8 cellular contexts compared by ENCODE assay signal in the genomic region with DNA sequence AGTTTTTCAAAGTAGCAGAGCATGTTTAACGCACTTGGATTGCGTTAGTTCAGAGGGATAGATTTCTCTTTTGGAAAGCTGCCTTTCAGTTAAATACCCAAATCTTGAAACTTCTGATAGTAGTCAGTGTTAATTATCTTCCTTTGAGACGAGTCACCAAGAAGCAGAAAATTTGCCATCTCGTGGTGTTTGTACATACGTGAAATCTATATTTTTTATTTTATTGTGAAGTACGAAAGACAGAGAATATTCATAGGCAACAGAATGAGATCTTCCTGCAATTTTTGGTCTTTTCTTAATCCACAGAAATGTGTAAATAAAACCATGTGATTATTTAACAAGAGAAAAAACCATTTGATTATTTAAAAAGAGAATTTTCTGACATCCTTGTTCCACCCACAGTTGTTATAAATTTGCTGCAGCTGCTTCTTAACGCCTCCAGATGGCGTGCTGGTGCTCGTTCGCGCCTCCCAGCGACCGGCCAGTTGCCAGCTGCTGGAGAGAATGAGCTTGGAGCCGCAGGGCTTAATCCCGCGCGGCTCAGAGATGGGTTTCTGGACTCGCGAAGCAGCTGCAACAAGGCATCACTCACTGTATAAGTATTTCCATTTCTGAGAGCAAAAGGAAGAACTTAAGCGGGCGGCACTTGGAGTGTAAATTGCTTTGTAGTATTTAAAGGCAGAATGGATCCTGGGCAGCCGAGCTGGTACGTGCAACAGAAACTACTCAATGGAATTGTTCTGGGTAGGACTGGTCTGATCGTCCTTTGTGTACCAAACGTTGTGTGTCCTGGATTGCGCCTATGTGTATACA. TPM values are rescaled to one million over a fixed set of nuclear protein-coding genes. Genes with fewer than 3 reads are reported as not detected.
DNase-seq lines count a peak whose midpoint lies in the region; ATAC-seq and TF ChIP-seq lines count a peak whose summit lies in the region.

No MANE protein-coding gene starts in this region.

- no peaks in the 10 kb centered on the region for H3K9me2 ChIP-seq in SU-DHL-6 (replicated peaks; ENCODE audit: insufficient read depth, low read length)

- TF ChIP-seq EP300 in stomach (IDR thresholded peaks at IDR 0.05): no peak

- H3F3A ChIP-seq in SU-DHL-6 (ENCODE audit: insufficient read depth): no peaks in the 10 kb centered on the region

- no peaks in the 10 kb centered on the region for H4K20me1 ChIP-seq in SU-DHL-6 (ENCODE audit: low read depth, low read length)

- no peaks in the 10 kb centered on the region for H3K79me2 ChIP-seq in SU-DHL-6 (ENCODE audit: insufficient read depth, low read length)

- peak overlapping the region; percentile 55 for H3K4me2 ChIP-seq in SU-DHL-6 (ENCODE audit: low read depth, low read length, poor library complexity, severe bottlenecking)

- peak; percentile 89 for DNase-seq in AG20443 (ENCODE audit: low spot score)
- DNase-seq in NCI-H146 (lab: John Stamatoyannopoulos, UW): peak; percentile 90
- peak; percentile 71 to 87 (median 82) for DNase-seq in dorsolateral prefrontal cortex
- peak; percentile 79 for DNase-seq in lower lobe of right lung
- peak; percentile 76 for DNase-seq in stomach

- 16 to 22% (median 17%) methylated on average over 26 of the region's 26 CpGs for WGBS in stomach, 5 donors

- no peak for TF ChIP-seq POLR2A in stomach (IDR thresholded peaks at IDR 0.05)

- H3K9me3 ChIP-seq in SU-DHL-6 (ENCODE audit: insufficient read depth, low read length) (no peaks in the 10 kb centered on the region), lower lobe of right lung (no peaks in the 10 kb centered on the region), stomach (no peaks in the 10 kb centered on the region)

- H3K4me1 ChIP-seq in lower lobe of right lung (no peaks in the 10 kb centered on the region), stomach (peaks cover 0 to 9% (median 3%) of the 10 kb centered on the region in 4 donors)

- no peaks in the 10 kb centered on the region for H3K36me3 ChIP-seq in SU-DHL-6 (ENCODE audit: low read length)
- H3K36me3 ChIP-seq in lower lobe of right lung: no peaks in the 10 kb centered on the region
- H3K36me3 ChIP-seq in stomach: no peaks in the 10 kb centered on the region

- H3K27ac ChIP-seq in SU-DHL-6 (ENCODE audit: low read depth, low read length) (no peak overlapping the region), dorsolateral prefrontal cortex (peak overlapping the region in 20 of 59 donors; percentile 2 to 65 (median 27)), lower lobe of right lung (no peak overlapping the region), stomach (no peak overlapping the region)

- peak overlapping the region; percentile 58 for H2AFZ ChIP-seq in SU-DHL-6 (ENCODE audit: low read depth, low read length, severe bottlenecking)

- TF ChIP-seq CTCF in SU-DHL-6 (IDR thresholded peaks at IDR 0.05; ENCODE audit: insufficient read depth, low read length, poor library complexity, severe bottlenecking) (peak; percentile 86), dorsolateral prefrontal cortex (IDR thresholded peaks at IDR 0.05 in 54 of 56, conservative IDR thresholded peaks at IDR 0.05 in 2 of 56; ENCODE audit: low read depth in 1 of 56, partially characterized antibody in 56 of 56) (peak; percentile 77 to 98 (median 92)), lower lobe of right lung (IDR thresholded peaks at IDR 0.05) (peak; percentile 79), stomach (IDR thresholded peaks at IDR 0.05) (peak in 5 of 7 experiments; percentile 10 to 77 (median 65))

- H3K27me3 ChIP-seq in SU-DHL-6 (ENCODE audit: low read length): no peaks in the 10 kb centered on the region
- H3K27me3 ChIP-seq in dorsolateral prefrontal cortex: peaks cover 0 to 6% (median 0%) of the 10 kb centered on the region in 45 donors
- H3K27me3 ChIP-seq in lower lobe of right lung (ENCODE audit: low read depth): no peaks in the 10 kb centered on the region
- H3K27me3 ChIP-seq in stomach: no peaks in the 10 kb centered on the region

- H3K9ac ChIP-seq in SU-DHL-6 (ENCODE audit: low read length): no peak overlapping the region; the same call in 1 of the 2 replicates

- intact Hi-C loops in dorsolateral prefrontal cortex (cut with DNase I) (no loop called here), lower lobe of right lung (cut with DNase I) (no loop called here), stomach (cut with DNase I; ENCODE audit: low total_unique reads) (no loop called here)

- H3K4me3 ChIP-seq in SU-DHL-6 (ENCODE audit: insufficient read depth, low read length, poor library complexity, severe bottlenecking): peak overlapping the region; percentile 36
- H3K4me3 ChIP-seq in dorsolateral prefrontal cortex: peak overlapping the region; percentile 33 to 74 (median 57)
- H3K4me3 ChIP-seq in lower lobe of right lung: peak overlapping the region; percentile 37
- peak overlapping the region; percentile 31 to 40 (median 39) for H3K4me3 ChIP-seq in stomach

- ATAC-seq in GM18517 (IDR thresholded peaks at IDR 0.05; ENCODE audit: unreplicated experiment): peak; percentile 92
- ATAC-seq in HG02943 (IDR thresholded peaks at IDR 0.05; ENCODE audit: low read depth, unreplicated experiment): peak; percentile 97
- ATAC-seq in lower lobe of right lung: peak; percentile 90 to 92

RNA-seq across cellular contexts. Expression of gene SLITRK3, which starts 10.5 kb away (rescaled TPM):
- total RNA-seq in dorsolateral prefrontal cortex: 10 to 100 TPM; 12.1 to 62.4 (median 36.8) TPM
- total RNA-seq in lower lobe of right lung: 0.65 TPM
- 1 to 10 TPM in 1 of 5 donors, under 1 TPM in 1, not detected in 3; 0.72 to 2.6 TPM for total RNA-seq in stomach
- under 1 TPM in 2 of 3 donors, not detected in 1; 0.06 to 0.48 TPM for polyA plus RNA-seq in stomach
